Comparison of ENCODE assay signal across 8 cellular contexts in genomic region chr22:49788492-49788891, GRCh38. TPM values are rescaled to one million over a fixed set of nuclear protein-coding genes. Genes with fewer than 3 reads are reported as not detected.
DNase-seq lines count a peak whose midpoint lies in the region; ATAC-seq and TF ChIP-seq lines count a peak whose summit lies in the region.

No MANE protein-coding gene starts in this region.

- WGBS in suprapubic skin: 8% methylated on average over 11 of the region's 11 CpGs

- no peak for TF ChIP-seq EP300 in suprapubic skin (IDR thresholded peaks at IDR 0.05)

- intact Hi-C loops in activated CD4-positive, alpha-beta T cell treated with anti-CD3 and anti-CD28 coated beads for 36 hours (cut with DNase I, micrococcal nuclease): no loop called here
- intact Hi-C loops in left colon (cut with DNase I, micrococcal nuclease): no loop called here

- peaks cover 45% of the 10 kb centered on the region for H3K36me3 Mint-ChIP-seq in activated CD4-positive, alpha-beta T cell treated with anti-CD3 and anti-CD28 coated beads for 36 hours (ENCODE audit: low read depth)
- peaks cover 15% of the 10 kb centered on the region for H3K36me3 Mint-ChIP-seq in chondrocyte (ENCODE audit: low read depth)

- H3K36me3 ChIP-seq in suprapubic skin: peaks cover 67% of the 10 kb centered on the region

- CTCF ChIA-PET in activated CD4-positive, alpha-beta T cell treated with anti-CD3 and anti-CD28 coated beads for 36 hours (lab: Charles Lee): interaction anchor here (1.1 kb wide), 1 partner anchor 11 kb away, joined by 3 read pairs; no protein-coding TSS in a partner anchor

- no peak overlapping the region for H3K4me3 Mint-ChIP-seq in activated CD4-positive, alpha-beta T cell treated with anti-CD3 and anti-CD28 coated beads for 36 hours
- H3K4me3 Mint-ChIP-seq in chondrocyte (ENCODE audit: unreplicated experiment): no peak overlapping the region

- no peaks in the 10 kb centered on the region for H3K9me3 Mint-ChIP-seq in activated CD4-positive, alpha-beta T cell treated with anti-CD3 and anti-CD28 coated beads for 36 hours (ENCODE audit: low read depth)
- H3K9me3 Mint-ChIP-seq in chondrocyte (ENCODE audit: low read depth): no peaks in the 10 kb centered on the region

- H3K27ac Mint-ChIP-seq in activated CD4-positive, alpha-beta T cell treated with anti-CD3 and anti-CD28 coated beads for 36 hours: peak overlapping the region; percentile 19
- peak overlapping the region; percentile 28 for H3K27ac Mint-ChIP-seq in chondrocyte (ENCODE audit: unreplicated experiment)

- peaks cover 51% of the 10 kb centered on the region for H3K4me1 Mint-ChIP-seq in activated CD4-positive, alpha-beta T cell treated with anti-CD3 and anti-CD28 coated beads for 36 hours
- H3K4me1 Mint-ChIP-seq in chondrocyte (ENCODE audit: low read depth): peaks cover 41% of the 10 kb centered on the region

- no peak overlapping the region for H3K4me3 ChIP-seq in suprapubic skin

- no peaks in the 10 kb centered on the region for H3K27me3 Mint-ChIP-seq in activated CD4-positive, alpha-beta T cell treated with anti-CD3 and anti-CD28 coated beads for 36 hours
- H3K27me3 Mint-ChIP-seq in chondrocyte (ENCODE audit: low read depth): no peaks in the 10 kb centered on the region

- TF ChIP-seq POLR2A in suprapubic skin (IDR thresholded peaks at IDR 0.05): no peak

- no peak for DNase-seq in activated CD4-positive, alpha-beta T cell treated with anti-CD3 and anti-CD28 coated beads for 36 hours
- no peak for DNase-seq in activated CD4-positive, alpha-beta T cell treated with anti-CD3 and anti-CD28 coated beads for 48 hours
- DNase-seq in chondrocyte (ENCODE audit: low spot score) (no peak), left colon (peak; percentile 62 to 63), suprapubic skin (ENCODE audit: low spot score in 2 of 2) (peak in 1 of 2 donors; percentile 87), SHP77 treated with DMSO at 0.1 percent for 48 hours (lab: John Stamatoyannopoulos, UW) (no peak), NCI-H2107 treated with DMSO at 0.1 percent for 48 hours (lab: John Stamatoyannopoulos, UW; ENCODE audit: unreplicated experiment) (no peak)

- TF ChIP-seq CTCF in chondrocyte (IDR thresholded peaks at IDR 0.05) (no peak), suprapubic skin (IDR thresholded peaks at IDR 0.05) (no peak)

- no peak for ATAC-seq in activated CD4-positive, alpha-beta T cell treated with anti-CD3 and anti-CD28 coated beads for 36 hours
- ATAC-seq in left colon: peak; percentile 80
- no peak for ATAC-seq in HG02938 (IDR thresholded peaks at IDR 0.05; ENCODE audit: unreplicated experiment)

- no peaks in the 10 kb centered on the region for H3K27me3 ChIP-seq in suprapubic skin

- H3K27ac ChIP-seq in suprapubic skin: peak overlapping the region; percentile 40

- POLR2A ChIA-PET in activated CD4-positive, alpha-beta T cell treated with anti-CD3 and anti-CD28 coated beads for 36 hours (lab: Charles Lee): no interaction called here

- no peaks in the 10 kb centered on the region for H3K9me3 ChIP-seq in suprapubic skin

- peaks cover 55% of the 10 kb centered on the region for H3K4me1 ChIP-seq in suprapubic skin

RNA-seq across cellular contexts. Expression of gene BRD1, which starts 39.2 kb away (rescaled TPM):
- 10 to 100 TPM; 22.1 to 23.6 TPM for total RNA-seq in activated CD4-positive, alpha-beta T cell treated with anti-CD3 and anti-CD28 coated beads for 36 hours
- total RNA-seq in chondrocyte: 27.7 to 29.5 TPM (median 29.5 TPM) in 3 replicates
- total RNA-seq in left colon: 10 to 100 TPM; 32.9 to 34.9 TPM
- 100 to 1,000 TPM in 1 of 4 donors, 10 to 100 TPM in 3; 69.3 to 116 (median 81.1) TPM for total RNA-seq in suprapubic skin

Comparison
In these comparisons a context has a peak if more than half of its experiments do, and no peak if none do; other contexts are left out.
1. DNase-seq: peak in left colon (2 of 2); none in activated CD4-positive, alpha-beta T cell treated with anti-CD3 and anti-CD28 coated beads for 36 hours (single experiment), activated CD4-positive, alpha-beta T cell treated with anti-CD3 and anti-CD28 coated beads for 48 hours (single experiment), chondrocyte (single experiment), SHP77 treated with DMSO at 0.1 percent for 48 hours (single experiment) and NCI-H2107 treated with DMSO at 0.1 percent for 48 hours (single experiment).